8 cellular contexts compared by ENCODE assay signal in genomic region chr15:92904832-92905640, GRCh38. TPM values are rescaled to one million over a fixed set of nuclear protein-coding genes. Genes with fewer than 3 reads are reported as not detected.
DNase-seq lines count a peak whose midpoint lies in the region; ATAC-seq, FAIRE-seq and TF ChIP-seq lines count a peak whose summit lies in the region.

No MANE protein-coding gene starts in this region.

- no peak for TF ChIP-seq CTCF in CD8-positive, alpha-beta T cell (IDR thresholded peaks at IDR 0.05)
- TF ChIP-seq CTCF in OCI-LY1 (IDR thresholded peaks at IDR 0.05; ENCODE audit: low read length) (no peak), H1 (IDR thresholded peaks at IDR 0.05; ENCODE audit: control extremely low read depth in 1 of 3, insufficient read depth in 1 of 3, low read depth in 1 of 3, low read length in 3 of 3) (no peak), neural progenitor cell (IDR thresholded peaks at IDR 0.05) (no peak)

- peaks cover 2% of the 10 kb centered on the region; the same call in 1 of the 2 replicates for H3K23me2 ChIP-seq in H1 (ENCODE audit: low read depth, low read length)

- H3K27ac ChIP-seq in CD8-positive, alpha-beta T cell (ENCODE audit: low read depth, low read length) = peak overlapping the region; percentile 99
- peak overlapping the region; percentile 84 for H3K27ac ChIP-seq in OCI-LY1 (ENCODE audit: low read depth, low read length, poor library complexity, severe bottlenecking)
- no peak overlapping the region for H3K27ac ChIP-seq in H1 (ENCODE audit: low read depth, low read length)
- H3K27ac ChIP-seq in neural progenitor cell = peak overlapping the region; percentile 66

- POLR2A ChIA-PET in CD8-positive, alpha-beta T cell (lab: Charles Lee) = interaction anchor here (1.0 to 10.1 kb wide), 6 partner anchors 10 to 95 kb away, joined by 3 to 319 read pairs (median 12); no protein-coding TSS in a partner anchor
- POLR2A ChIA-PET in H1 (lab: Charles Lee; ENCODE audit: partially characterized antibody) = interaction anchor here (1.1 to 7.7 kb wide), 4 partner anchors 10 to 96 kb away, joined by 3 to 255 read pairs (median 55); no protein-coding TSS in a partner anchor

- no peak overlapping the region for H3K23ac ChIP-seq in H1 (ENCODE audit: insufficient read length)

- no peak overlapping the region for H2AK5ac ChIP-seq in H1 (ENCODE audit: low read depth, low read length)

- ATAC-seq in CD8-positive, alpha-beta T cell = no peak
- ATAC-seq in HG03095 (IDR thresholded peaks at IDR 0.05; ENCODE audit: unreplicated experiment) = no peak

- no peaks in the 10 kb centered on the region for H3K36me3 ChIP-seq in CD8-positive, alpha-beta T cell (ENCODE audit: insufficient read depth, low read length)
- peaks cover 56% of the 10 kb centered on the region for H3K36me3 ChIP-seq in OCI-LY1 (ENCODE audit: insufficient read depth, low read length)
- H3K36me3 ChIP-seq in H1 (ENCODE audit: control insufficient read depth in 2 of 4, insufficient read depth in 4 of 4, low read length in 3 of 4) = peaks cover 0 to 27% (median 0%) of the 10 kb centered on the region in 4 experiments; a peak in 1 of 8 replicates
- H3K36me3 ChIP-seq in neural progenitor cell = peaks cover 15% of the 10 kb centered on the region

- H3K9me2 ChIP-seq in OCI-LY1 (ENCODE audit: low read depth, low read length) = no peaks in the 10 kb centered on the region

- peaks cover 59% of the 10 kb centered on the region for H3K4me1 ChIP-seq in CD8-positive, alpha-beta T cell (ENCODE audit: insufficient read depth, low read length)
- peaks cover 66% of the 10 kb centered on the region for H3K4me1 ChIP-seq in OCI-LY1 (ENCODE audit: insufficient read depth, low read length, severe bottlenecking)
- H3K4me1 ChIP-seq in H1 (replicated peaks in 1 of 4; ENCODE audit: control insufficient read depth in 3 of 4, insufficient read depth in 4 of 4, low read length in 3 of 4) = peaks cover 0 to 16% (median 4%) of the 10 kb centered on the region in 4 experiments; a peak in 5 of 7 replicates
- peaks cover 48% of the 10 kb centered on the region for H3K4me1 ChIP-seq in neural progenitor cell

- no peak overlapping the region for H2BK120ac ChIP-seq in H1 (replicated peaks; ENCODE audit: low read depth, low read length)

- FAIRE-seq in H1 (lab: Jason Lieb, UNC) = no peak

- H4K91ac ChIP-seq in H1 (replicated peaks; ENCODE audit: insufficient read length, low read length) = no peak overlapping the region

- peak in 1 of 2 experiments; percentile 23; a peak in 1 of 3 replicates for TF ChIP-seq POLR2A in H1 (IDR thresholded peaks at IDR 0.05; ENCODE audit: control extremely low read depth in 1 of 2, low read depth in 2 of 2, low read length in 2 of 2)

- CTCF ChIA-PET in CD8-positive, alpha-beta T cell (lab: Charles Lee) = interaction anchor here (1.1 to 5.8 kb wide), 5 partner anchors 12 to 107 kb away, joined by 3 to 46 read pairs (median 5); no protein-coding TSS in a partner anchor
- CTCF ChIA-PET in H1 (lab: Charles Lee; ENCODE audit: partially characterized antibody) = interaction anchor here (0.7 to 4.2 kb wide), 3 partner anchors 12 to 96 kb away, joined by 3 to 31 read pairs (median 4); no protein-coding TSS in a partner anchor

- no peak overlapping the region for H4K5ac ChIP-seq in H1 (ENCODE audit: insufficient read length, low read depth, low read length)

- H3K14ac ChIP-seq in H1 (ENCODE audit: insufficient read length) = no peak overlapping the region

- no peak for TF ChIP-seq EP300 in H1 (IDR thresholded peaks at IDR 0.05; ENCODE audit: borderline replicate concordance in 1 of 2, low read depth in 2 of 2, low read length in 2 of 2)

- H3K36me3 Mint-ChIP-seq in CD8-positive, alpha-beta T cell = peaks cover 62% of the 10 kb centered on the region
- peaks cover 30% of the 10 kb centered on the region for H3K36me3 Mint-ChIP-seq in neural progenitor cell

- no peak overlapping the region for H2BK20ac ChIP-seq in H1 (ENCODE audit: low read length)

- H3K4me1 Mint-ChIP-seq in CD8-positive, alpha-beta T cell (ENCODE audit: low read depth) = peaks cover 59% of the 10 kb centered on the region
- peaks cover 53% of the 10 kb centered on the region for H3K4me1 Mint-ChIP-seq in neural progenitor cell

- H3K79me2 ChIP-seq in OCI-LY1 (ENCODE audit: insufficient read depth, low read length) = peaks cover 95% of the 10 kb centered on the region
- H3K79me2 ChIP-seq in H1 (ENCODE audit: control insufficient read depth in 1 of 2, insufficient read depth in 2 of 2, low read length in 2 of 2) = peaks cover 49 to 96% of the 10 kb centered on the region in 2 experiments
- peaks cover 100% of the 10 kb centered on the region for H3K79me2 ChIP-seq in neural progenitor cell (ENCODE audit: low read depth)

- no peak overlapping the region for H3K18ac ChIP-seq in H1 (ENCODE audit: extremely low read depth, low read length)

- no peak overlapping the region for H2BK12ac ChIP-seq in H1 (ENCODE audit: low read depth, low read length)

- H4K8ac ChIP-seq in H1 (ENCODE audit: extremely low read depth, insufficient read depth, low read length) = no peak overlapping the region

- H3K9me3 ChIP-seq in CD8-positive, alpha-beta T cell (ENCODE audit: low read length) = no peaks in the 10 kb centered on the region
- H3K9me3 ChIP-seq in OCI-LY1 (ENCODE audit: low read length) (no peaks in the 10 kb centered on the region), H1 (ENCODE audit: insufficient read depth in 2 of 2, low read depth in 1 of 2, low read length in 1 of 2) (no peaks in the 10 kb centered on the region), neural progenitor cell (ENCODE audit: low read depth) (no peaks in the 10 kb centered on the region)

- H4K20me1 ChIP-seq in OCI-LY1 (ENCODE audit: insufficient read depth, low read length) (no peaks in the 10 kb centered on the region), H1 (replicated peaks in 1 of 2; ENCODE audit: control insufficient read depth in 1 of 2, insufficient read depth in 2 of 2, low read length in 2 of 2) (peaks cover 21 to 23% of the 10 kb centered on the region in 2 experiments), neural progenitor cell (ENCODE audit: low read depth) (peaks cover 91% of the 10 kb centered on the region)

- no peaks in the 10 kb centered on the region for H3K79me1 ChIP-seq in H1 (ENCODE audit: low read depth, low read length)

- H3K4me2 ChIP-seq in OCI-LY1 (ENCODE audit: low read length) (peak overlapping the region; percentile 89), H1 (ENCODE audit: insufficient read depth in 1 of 2, low read depth in 2 of 2, low read length in 2 of 2) (peak overlapping the region; percentile 65 to 89), neural progenitor cell (peak overlapping the region; percentile 77)

- H3K9me3 Mint-ChIP-seq in CD8-positive, alpha-beta T cell = no peaks in the 10 kb centered on the region
- no peaks in the 10 kb centered on the region for H3K9me3 Mint-ChIP-seq in neural progenitor cell

- H3K9ac ChIP-seq in OCI-LY1 (ENCODE audit: low read length) (peak overlapping the region; percentile 75), H1 (replicated peaks in 1 of 4; ENCODE audit: extremely low read depth in 1 of 4, low read depth in 3 of 4, low read length in 3 of 4) (peak overlapping the region in 3 of 4 experiments; percentile 40 to 54 (median 44); a peak in 4 of 7 replicates), neural progenitor cell (peak overlapping the region; percentile 6)

- no peak for DNase-seq in CD8-positive, alpha-beta T cell
- DNase-seq in H1 (ENCODE audit: low read depth in 1 of 2, low spot score in 2 of 2) (no peak), neural progenitor cell (ENCODE audit: low spot score) (no peak), SW480 (ENCODE audit: low spot score) (no peak), occipital lobe (lab: John Stamatoyannopoulos, UW) (no peak), NCI-H1092 (lab: John Stamatoyannopoulos, UW) (no peak)

- H3K4me3 ChIP-seq in CD8-positive, alpha-beta T cell (ENCODE audit: low read depth, low read length) = peak overlapping the region; percentile 64
- H3K4me3 ChIP-seq in OCI-LY1 (ENCODE audit: low read depth, low read length, poor library complexity, severe bottlenecking) (peak overlapping the region; percentile 74), H1 (ENCODE audit: extremely low read depth in 1 of 4, insufficient read depth in 2 of 4, low read depth in 3 of 4, low read length in 4 of 4) (peak overlapping the region; percentile 33 to 62 (median 39); a peak in 7 of 8 replicates), neural progenitor cell (peak overlapping the region; percentile 85)

- TF ChIP-seq RAD21 in H1 (IDR thresholded peaks at IDR 0.05 in 1 of 2, conservative IDR thresholded peaks at IDR 0.05 in 1 of 2; ENCODE audit: low read depth in 2 of 2, low read length in 2 of 2) = no peak

- peak overlapping the region; percentile 94 for H3K4me3 Mint-ChIP-seq in CD8-positive, alpha-beta T cell
- H3K4me3 Mint-ChIP-seq in neural progenitor cell = peak overlapping the region; percentile 93

- WGBS in H1 (ENCODE audit: extremely low coverage in 1 of 2, insufficient coverage in 1 of 2, insufficient read length in 1 of 2, insufficient replicate concordance in 2 of 2, low coverage in 1 of 2, low lambda C conversion rate in 2 of 2, missing lambda C conversion rate in 1 of 2), 2 experiments = 66% methylated on average over 14 of the region's 14 CpGs; no CpG with 5 or more reads in 1 of the 2 experiments

- H3F3A ChIP-seq in OCI-LY1 (ENCODE audit: insufficient read depth, low read length) = no peaks in the 10 kb centered on the region
- H3F3A ChIP-seq in neural progenitor cell (ENCODE audit: low read depth) = peaks cover 84% of the 10 kb centered on the region

- peak overlapping the region; percentile 99 for H3K27ac Mint-ChIP-seq in CD8-positive, alpha-beta T cell
- H3K27ac Mint-ChIP-seq in neural progenitor cell = peak overlapping the region; percentile 96

- H2AFZ ChIP-seq in OCI-LY1 (ENCODE audit: low read length) (no peak overlapping the region), H1 (ENCODE audit: low read length) (no peak overlapping the region), neural progenitor cell (replicated peaks) (no peak overlapping the region)

- H2BK5ac ChIP-seq in H1 (ENCODE audit: low read depth, low read length) = no peak overlapping the region

- H3K56ac ChIP-seq in H1 (replicated peaks; ENCODE audit: insufficient read length, low read depth, low read length) = no peak overlapping the region

- intact Hi-C loops in CD8-positive, alpha-beta T cell (cut with DNase I, micrococcal nuclease) = loop anchor here (1.0 kb wide), 4 partner anchors 9 to 96 kb away; no protein-coding TSS in a partner anchor

- no peaks in the 10 kb centered on the region for H3K27me3 Mint-ChIP-seq in CD8-positive, alpha-beta T cell (ENCODE audit: low read depth)
- H3K27me3 Mint-ChIP-seq in neural progenitor cell (ENCODE audit: insufficient read depth, low read depth) = peaks cover 2% of the 10 kb centered on the region

- H2BK15ac ChIP-seq in H1 (ENCODE audit: low read length) = no peak overlapping the region

- no peak overlapping the region for H3K4ac ChIP-seq in H1 (replicated peaks; ENCODE audit: insufficient read length, low read depth, low read length)

- H3K27me3 ChIP-seq in CD8-positive, alpha-beta T cell (ENCODE audit: insufficient read depth, low read length) = no peaks in the 10 kb centered on the region
- H3K27me3 ChIP-seq in OCI-LY1 (ENCODE audit: insufficient read depth, low read length) = no peaks in the 10 kb centered on the region
- no peaks in the 10 kb centered on the region for H3K27me3 ChIP-seq in H1 (replicated peaks in 1 of 4; ENCODE audit: control insufficient read depth in 3 of 4, extremely low read depth in 1 of 4, insufficient read depth in 3 of 4, low read length in 3 of 4)
- H3K27me3 ChIP-seq in neural progenitor cell = no peaks in the 10 kb centered on the region

RNA-seq across cellular contexts. Expression of gene CHD2, which starts 4.9 kb away (rescaled TPM):
- total RNA-seq in CD8-positive, alpha-beta T cell = 100 to 1,000 TPM; 615 to 669 TPM
- 70.0 and 75.9 TPM in 2 replicates for total RNA-seq in H1 (2021; fragmentation: NEBNext Ultra II Directional; extraction: Animal tissue kit (Norgen Biotek cat#: 25700))
- polyA plus RNA-seq in H1 (2011; rRNA removed) = 28.8 and 45.7 TPM in 2 replicates
- 46.3 TPM for polyA plus RNA-seq in H1 (2011; cell fraction: cytosol; rRNA removed)
- polyA plus RNA-seq in H1 (2011; cell fraction: nucleus; rRNA removed) = 145 TPM
- polyA plus RNA-seq in H1 (2012, experiment 1 of 2) = 34.2 to 46.0 TPM (median 42.9 TPM) in 4 replicates
- 3.4 TPM for polyA plus RNA-seq in H1 (2012, experiment 2 of 2)
- polyA plus RNA-seq in H1 (2013, experiment 1 of 2) = 49.2 TPM
- 36.7 TPM for polyA plus RNA-seq in H1 (2013, experiment 2 of 2)
- 72.5 and 82.6 TPM in 2 replicates for polyA minus RNA-seq in H1 (2011; rRNA and poly(A)+ RNA removed)
- polyA minus RNA-seq in H1 (2011; cell fraction: cytosol; rRNA and poly(A)+ RNA removed) = 53.7 TPM
- 250 TPM for polyA minus RNA-seq in H1 (2011; cell fraction: nucleus; rRNA and poly(A)+ RNA removed)
- total RNA-seq in neural progenitor cell (ENCODE audit: low replicate concordance) = 77.6 and 128 TPM in 2 replicates
- 165 TPM for total RNA-seq in occipital lobe

Comparison
In these comparisons a context has a peak if more than half of its experiments do, and no peak if none do; other contexts are left out.
1. H3K9ac ChIP-seq: peak in every context shown above with its lines; median percentile 75 in OCI-LY1; 44 in H1; 6 in neural progenitor cell.